25 cellular contexts compared by ENCODE assay signal in genomic region chr4:126895988-126896570, GRCh38.
"Had no signal": no experiment of that assay in that cellular context is flagged by ENCODE, and none has a peak within 500 bp of the region (broad histone marks: within the 10 kb centered on the region; RNA-seq: fewer than 3 reads in every experiment).

No MANE protein-coding gene starts in this region.

- H3K27me3 ChIP-seq: neutrophil, spleen, testis, tibial nerve, upper lobe of right lung, vagina had no signal

- FAIRE-seq: endothelial cell of umbilical vein, islet of Langerhans had no signal

- H3K36me3 ChIP-seq: neutrophil, spleen, tibial nerve, upper lobe of right lung, vagina had no signal

- H3K4me3 ChIP-seq: mucosa of descending colon, spleen, testis, tibial nerve, upper lobe of right lung, vagina had no signal

- H3K27ac ChIP-seq: neutrophil, spleen, testis, tibial nerve, upper lobe of right lung, vagina had no signal

- ATAC-seq: left lobe of liver; mucosa of descending colon; naive thymus-derived CD8-positive, alpha-beta T cell; sciatic nerve; stimulated activated naive B cell treated with anti-CD40 and anti-IgM and Interleukin-4, amounts not matched to agents 10 μg/mL and 1 μg/mL and 100 μg/mL, for 72 hours; stimulated activated naive CD8-positive, alpha-beta T cell treated with anti-CD3 and anti-CD28 coated beads, Interleukin-15, amount 100 ng/mL, for 72 hours; upper lobe of right lung had no signal

- H3K4me1 ChIP-seq: spleen, testis, tibial nerve, upper lobe of right lung, vagina had no signal

- DNase-seq: effector CD4-positive, alpha-beta T cell; endodermal cell; erythroblast; foreskin melanocyte; head of caudate nucleus; hippocampal formation; mammary epithelial cell; mucosa of descending colon; naive thymus-derived CD8-positive, alpha-beta T cell; posterior cingulate gyrus; spleen; stimulated activated CD4-positive, alpha-beta T cell treated with anti-CD3 and anti-CD28 coated beads, Interleukin-15, amount 100 ng/mL, for 24 hours; stimulated activated CD4-positive, alpha-beta T cell treated with anti-CD3 and anti-CD28 coated beads, Interleukin-1b, Interleukin-23, amount 100 ng/mL, for 48 hours; stimulated activated CD4-positive, alpha-beta T cell treated with anti-CD3 and anti-CD28 coated beads, Interleukin-4, amount 100 ng/mL, for 4 hours; stimulated activated naive B cell treated with anti-CD40 and anti-IgM and Interleukin-4, amounts not matched to agents 10 μg/mL and 1 μg/mL and 100 μg/mL, for 72 hours; stimulated activated naive CD8-positive, alpha-beta T cell treated with anti-CD3 and anti-CD28 coated beads, Interleukin-15, amount 100 ng/mL, for 72 hours; testis; upper lobe of right lung had no signal

- H3K9me3 ChIP-seq: neutrophil, testis, tibial nerve, upper lobe of right lung, vagina had no signal
